ENCODE assay signal across 31 cellular contexts in genomic region chr16:31223044-31223443, GRCh38. TPM values are rescaled to one million over a fixed set of nuclear protein-coding genes. Genes with fewer than 3 reads are reported as not detected.
"Had no signal": no experiment of that assay in that cellular context is flagged by ENCODE, and none has a peak within 500 bp of the region (broad histone marks: within the 10 kb centered on the region; RNA-seq: fewer than 3 reads in every experiment).

No MANE protein-coding gene starts in this region.

- H3K27me3 ChIP-seq: gastrocnemius medialis, right atrium auricular region had no signal

- H3K9ac ChIP-seq: neural progenitor cell had no signal

- H3K9me3 ChIP-seq: gastrocnemius medialis, left lung, prostate gland, right atrium auricular region, sigmoid colon, thoracic aorta, transverse colon, upper lobe of right lung, uterus had no signal

- H3K4me2 ChIP-seq: hepatocyte, neural progenitor cell had no signal

- H3K4me1 ChIP-seq: left lung, neural progenitor cell, prostate gland, right atrium auricular region, sigmoid colon, transverse colon, upper lobe of right lung, uterus had no signal

- H3K27ac ChIP-seq: dorsolateral prefrontal cortex, epithelial cell of prostate, hepatocyte, left lung, neural progenitor cell, prostate gland, right atrium auricular region, sigmoid colon, thoracic aorta, transverse colon, upper lobe of right lung, uterus had no signal

- H2AFZ ChIP-seq: hepatocyte, neural progenitor cell had no signal

- H3K4me3 ChIP-seq: dorsolateral prefrontal cortex, gastrocnemius medialis, hepatocyte, left lung, neural progenitor cell, prostate gland, right atrium auricular region, sigmoid colon, thoracic aorta, transverse colon, upper lobe of right lung, uterus had no signal

- DNase-seq: dorsolateral prefrontal cortex; effector CD4-positive, alpha-beta T cell; foreskin fibroblast; gastrocnemius medialis; head of caudate nucleus; left cardiac atrium; left lung; mesenchymal stem cell; midbrain; naive thymus-derived CD4-positive, alpha-beta T cell; nucleus accumbens; sigmoid colon; stimulated activated CD4-positive, alpha-beta T cell treated with anti-CD3 and anti-CD28 coated beads, Interleukin-2, amount 100 ng/mL, for 24 hours; stimulated activated CD4-positive, alpha-beta T cell treated with anti-CD3 and anti-CD28 coated beads, Interleukin-4, amount 100 ng/mL, for 24 hours; stimulated activated naive CD8-positive, alpha-beta T cell treated with anti-CD3 and anti-CD28 coated beads, Interleukin-15, Interleukin-2, amounts not matched to agents 100 U/mL and 50 U/mL, for 24 hours; transverse colon; upper lobe of right lung; uterus had no signal

- H3K36me3 ChIP-seq: left lung, neural progenitor cell, prostate gland, right atrium auricular region, sigmoid colon, thoracic aorta, transverse colon, upper lobe of right lung, uterus had no signal

RNA-seq across cellular contexts. Expression of gene PYDC1, which starts 6.1 kb away (rescaled TPM):
- total RNA-seq: esophagus mucosa; gastrocnemius medialis; glomerular endothelial cell; hepatocyte; kidney epithelial cell; left cardiac atrium; left lung; lung microvascular endothelial cell; mucosa of gallbladder; naive thymus-derived CD4-positive, alpha-beta T cell; osteocyte; prostate gland; right atrium auricular region; sigmoid colon; skeletal muscle tissue; thoracic aorta; transverse colon; upper lobe of right lung; uterus had no signal
- polyA plus RNA-seq: hepatocyte; naive thymus-derived CD4-positive, alpha-beta T cell had no signal

RNA-seq across cellular contexts. Expression of gene TRIM72, which starts 9.1 kb away (rescaled TPM):
- total RNA-seq: glomerular endothelial cell, hepatocyte, kidney epithelial cell, lung microvascular endothelial cell, osteocyte had no signal
- polyA plus RNA-seq: hepatocyte; naive thymus-derived CD4-positive, alpha-beta T cell had no signal

RNA-seq across cellular contexts. Expression of gene ITGAM, which starts 36.7 kb away (rescaled TPM):
- total RNA-seq: lung microvascular endothelial cell, osteocyte had no signal
- polyA plus RNA-seq: hepatocyte had no signal
